In genomic region chr2:133635115-133635514, GRCh38 we compare ENCODE assay signal across 20 cellular contexts.
DNase-seq lines count a peak whose midpoint lies in the region; ATAC-seq, FAIRE-seq and TF ChIP-seq lines count a peak whose summit lies in the region.
"Had no signal": no experiment of that assay in that cellular context is flagged by ENCODE, and none has a peak within 500 bp of the region (broad histone marks: within the 10 kb centered on the region; RNA-seq: fewer than 3 reads in every experiment).

No MANE protein-coding gene starts in this region.

- H3K23ac ChIP-seq in IMR-90 (ENCODE audit: low read depth, low read length): no peak overlapping the region

- no peak overlapping the region for H2AFZ ChIP-seq in IMR-90 (replicated peaks; ENCODE audit: low read length, poor library complexity)
- H2AFZ ChIP-seq: GM23338 had no signal

- H3K9me1 ChIP-seq in IMR-90 (ENCODE audit: insufficient read depth, low read length): no peaks in the 10 kb centered on the region

- H3K9ac ChIP-seq in IMR-90 (ENCODE audit: low read depth, low read length): no peak overlapping the region
- H3K9ac ChIP-seq: BLaER1, KMS-11 had no signal

- no peak for ATAC-seq in IMR-90 (ENCODE audit: low read depth)
- ATAC-seq: GM23338, SK-N-SH treated with all-trans-retinoic acid at 6 μM for 48 hours had no signal

- H2AK9ac ChIP-seq in IMR-90 (replicated peaks; ENCODE audit: low read depth, low read length, poor library complexity): no peak overlapping the region

- peaks cover 5% of the 10 kb centered on the region for H3K4me1 ChIP-seq in IMR-90 (ENCODE audit: control insufficient read depth, insufficient read depth, low read length)
- H3K4me1 ChIP-seq: BLaER1, Peyer's patch had no signal

- H3K36me3 ChIP-seq in IMR-90 (ENCODE audit: control insufficient read depth, insufficient read depth, low read length): no peaks in the 10 kb centered on the region
- no peaks in the 10 kb centered on the region for H3K36me3 ChIP-seq in bronchial epithelial cell (ENCODE audit: control insufficient read depth, insufficient read depth, low read length)
- H3K36me3 ChIP-seq: BLaER1, MG63, Peyer's patch had no signal

- H3K4ac ChIP-seq in IMR-90 (ENCODE audit: low read depth, low read length): no peak overlapping the region

- dilution Hi-C loops in IMR-90 (cut with HindIII; ENCODE audit: low sequenced_read_pairs, unreplicated experiment): no loop called here

- CTCF ChIA-PET in IMR-90 (lab: Yijun Ruan, JAX): interaction anchor here (1.0 kb wide), 1 partner anchor 71 kb away, joined by 3 read pairs; no protein-coding TSS in a partner anchor

- H3K36me3 Mint-ChIP-seq in type B pancreatic cell: no peaks in the 10 kb centered on the region

- no peak overlapping the region for H2BK5ac ChIP-seq in IMR-90 (ENCODE audit: low read depth, low read length, poor library complexity, severe bottlenecking)

- H3K27ac ChIP-seq in IMR-90 (ENCODE audit: insufficient read depth, low read length): no peak overlapping the region
- H3K27ac ChIP-seq: BLaER1, KMS-11, Peyer's patch had no signal

- H3K4me3 ChIP-seq in IMR-90 (ENCODE audit: insufficient read depth, low read depth, low read length) (no peak overlapping the region), bronchial epithelial cell (ENCODE audit: low read depth, low read length) (no peak overlapping the region)
- H3K4me3 ChIP-seq: BLaER1, GM23338, MG63, Peyer's patch had no signal

- no peak overlapping the region for H3K4me3 Mint-ChIP-seq in type B pancreatic cell
- H3K4me3 Mint-ChIP-seq: GM23338 had no signal

- no peak overlapping the region for H3K56ac ChIP-seq in IMR-90 (ENCODE audit: extremely low read depth, insufficient read depth, low read length)

- in situ Hi-C loops in IMR-90 (cut with MboI; ENCODE audit: low sequenced_read_pairs): no loop called here

- TF ChIP-seq POLR2A in IMR-90 (IDR thresholded peaks at IDR 0.05; ENCODE audit: low read depth, low read length): no peak

- no peak overlapping the region for H3K4me2 ChIP-seq in IMR-90 (ENCODE audit: low read depth, low read length)
- H3K4me2 ChIP-seq: BLaER1, GM23338, KMS-11 had no signal

- DNase-seq in IMR-90 (peak; percentile 17), bronchial epithelial cell (ENCODE audit: low read depth) (peak; percentile 45), kidney glomerular epithelial cell (lab: John Stamatoyannopoulos, UW) (peak; percentile 58), type B pancreatic cell (ENCODE audit: extremely low spot score, unreplicated experiment) (no peak), NCI-H1092 treated with DMSO at 0.1 percent for 48 hours (lab: John Stamatoyannopoulos, UW) (no peak), epidermal melanocyte (ENCODE audit: insufficient read length, low spot score) (no peak), NCI-H446 (lab: John Stamatoyannopoulos, UW) (no peak)
- DNase-seq: DMS 273 treated with DMSO at 0.1 percent for 48 hours, MG63, NCI-H1105, NCI-H1694 treated with DMSO at 0.1 percent for 48 hours, NCI-H446 treated with DMSO at 0.1 percent for 48 hours, NCI-H774, Peyer's patch, Right ventricle myocardium superior had no signal

- no peak for FAIRE-seq in bronchial epithelial cell (lab: Jason Lieb, UNC)
- FAIRE-seq: GM12891 had no signal

- no peaks in the 10 kb centered on the region for H3K9me3 Mint-ChIP-seq in type B pancreatic cell
- H3K9me3 Mint-ChIP-seq: GM23338 had no signal

- no peak overlapping the region for H2BK20ac ChIP-seq in IMR-90 (ENCODE audit: low read depth, low read length)

- H4K20me1 ChIP-seq in IMR-90 (ENCODE audit: insufficient read depth, low read length): no peaks in the 10 kb centered on the region
- H4K20me1 ChIP-seq: BLaER1 had no signal

- no peak overlapping the region for H4K5ac ChIP-seq in IMR-90 (ENCODE audit: low read depth, low read length)

- POLR2A ChIA-PET in IMR-90 (lab: Charles Lee; ENCODE audit: unreplicated experiment): no interaction called here

- no peak overlapping the region for H2BK15ac ChIP-seq in IMR-90 (ENCODE audit: low read depth, low read length)

- no peak overlapping the region for H3K14ac ChIP-seq in IMR-90 (replicated peaks; ENCODE audit: low read depth, low read length)

- peaks cover 2% of the 10 kb centered on the region for H3K27me3 Mint-ChIP-seq in type B pancreatic cell

- TF ChIP-seq RAD21 in IMR-90 (IDR thresholded peaks at IDR 0.05; ENCODE audit: low read length): no peak

- H3K27me3 ChIP-seq in IMR-90 (ENCODE audit: control insufficient read depth, insufficient read depth, low read length) (no peaks in the 10 kb centered on the region), bronchial epithelial cell (ENCODE audit: control insufficient read depth, insufficient read depth, low read length) (no peaks in the 10 kb centered on the region)
- H3K27me3 ChIP-seq: BLaER1, MG63, Peyer's patch had no signal

- H2AK5ac ChIP-seq in IMR-90 (ENCODE audit: low read depth, low read length): no peak overlapping the region

- no peak overlapping the region for H4K8ac ChIP-seq in IMR-90 (ENCODE audit: low read depth in 2 of 2, low read length in 2 of 2)

- H3K9me3 ChIP-seq in IMR-90 (ENCODE audit: control insufficient read depth, insufficient read depth, low read length): no peaks in the 10 kb centered on the region
- H3K9me3 ChIP-seq: BLaER1, MG63, Peyer's patch had no signal

- H4K91ac ChIP-seq in IMR-90 (ENCODE audit: insufficient read depth, low read depth, low read length): no peak overlapping the region

- H3K27ac Mint-ChIP-seq in type B pancreatic cell: peak overlapping the region; percentile 44
- H3K27ac Mint-ChIP-seq: GM23338 had no signal

- no peaks in the 10 kb centered on the region for H3K79me1 ChIP-seq in IMR-90 (ENCODE audit: low read depth in 1 of 2, low read length in 2 of 2)

- no peak overlapping the region for H3K18ac ChIP-seq in IMR-90 (ENCODE audit: low read depth, low read length)

- H2BK120ac ChIP-seq in IMR-90 (ENCODE audit: low read depth, low read length): no peak overlapping the region

- BruUV-seq in IMR-90 (replicated peaks; lab: Mats Ljungman, UMichigan): no TSS peak

- H3K4me1 Mint-ChIP-seq in type B pancreatic cell (ENCODE audit: unreplicated experiment): peaks cover 10% of the 10 kb centered on the region

- intact Hi-C loops in IMR-90 (cut with micrococcal nuclease): no loop called here

- TF ChIP-seq CTCF in IMR-90 (conservative IDR thresholded peaks at IDR 0.05; ENCODE audit: low read depth, low read length) (no peak), bronchial epithelial cell (IDR thresholded peaks at IDR 0.05; ENCODE audit: insufficient read depth, low read length, severe bottlenecking) (no peak), type B pancreatic cell (conservative IDR thresholded peaks at IDR 0.05) (no peak)

TF ChIP-seq in IMR-90, 13 proteins besides CTCF, POLR2A, EP300 and RAD21:
- TF ChIP-seq SMC3 (IDR thresholded peaks at IDR 0.05; ENCODE audit: low read depth, low read length): no peak
- TF ChIP-seq MAFK (IDR thresholded peaks at IDR 0.05; ENCODE audit: low read depth, low read length): peak; percentile 96

Comparison
In these comparisons a context has a peak if more than half of its experiments do, and no peak if none do; other contexts are left out.
1. DNase-seq: peak in IMR-90 (single experiment), bronchial epithelial cell (single experiment) and kidney glomerular epithelial cell (single experiment); none in type B pancreatic cell (single experiment), NCI-H1092 treated with DMSO at 0.1 percent for 48 hours (single experiment), epidermal melanocyte (single experiment) and NCI-H446 (0 of 2).